9 cellular contexts compared by ENCODE assay signal in genomic region chr19:55369651-55370304, GRCh38. TPM values are rescaled to one million over a fixed set of nuclear protein-coding genes. Genes with fewer than 3 reads are reported as not detected.
DNase-seq lines count a peak whose midpoint lies in the region; ATAC-seq, FAIRE-seq and TF ChIP-seq lines count a peak whose summit lies in the region.
"Had no signal": no experiment of that assay in that cellular context is flagged by ENCODE, and none has a peak within 500 bp of the region (broad histone marks: within the 10 kb centered on the region; RNA-seq: fewer than 3 reads in every experiment).

No MANE protein-coding gene starts in this region.

- WGBS in H1 (ENCODE audit: extremely low coverage in 1 of 2, insufficient coverage in 1 of 2, insufficient read length in 1 of 2, insufficient replicate concordance in 2 of 2, low coverage in 1 of 2, low lambda C conversion rate in 2 of 2, missing lambda C conversion rate in 1 of 2), 2 experiments = 3% methylated on average over 10 of the region's 59 CpGs; no CpG with 5 or more reads in 1 of the 2 experiments

- no peak for TF ChIP-seq RAD21 in H1 (IDR thresholded peaks at IDR 0.05 in 1 of 2, conservative IDR thresholded peaks at IDR 0.05 in 1 of 2; ENCODE audit: low read depth in 2 of 2, low read length in 2 of 2)

- no peak for TF ChIP-seq CTCF in CD8-positive, alpha-beta T cell (IDR thresholded peaks at IDR 0.05)
- TF ChIP-seq CTCF in H1 (IDR thresholded peaks at IDR 0.05; ENCODE audit: control extremely low read depth in 1 of 3, insufficient read depth in 1 of 3, low read depth in 1 of 3, low read length in 3 of 3) (no peak), nephron progenitor cell (IDR thresholded peaks at IDR 0.05) (no peak)

- H3K27ac ChIP-seq in CD8-positive, alpha-beta T cell (ENCODE audit: low read depth, low read length) = no peak overlapping the region
- peak overlapping the region; percentile 47 for H3K27ac ChIP-seq in HUES48 (ENCODE audit: low read depth, low read length)
- no peak overlapping the region for H3K27ac ChIP-seq in H1 (ENCODE audit: low read depth, low read length)

- H3K4me3 Mint-ChIP-seq in CD8-positive, alpha-beta T cell = peak overlapping the region; percentile 78
- peak overlapping the region; percentile 38 for H3K4me3 Mint-ChIP-seq in T-helper 2 cell treated with Interferon-gamma antibody and Interleukin-4, amounts not matched to agents 5 μg/mL and 100 μg/mL, for 36 hours
- H3K4me3 Mint-ChIP-seq in nephron progenitor cell = peak overlapping the region; percentile 82

- no peak overlapping the region for H3K27ac Mint-ChIP-seq in CD8-positive, alpha-beta T cell
- peak overlapping the region; percentile 52 for H3K27ac Mint-ChIP-seq in T-helper 2 cell treated with Interferon-gamma antibody and Interleukin-4, amounts not matched to agents 5 μg/mL and 100 μg/mL, for 36 hours
- H3K27ac Mint-ChIP-seq in nephron progenitor cell = no peak overlapping the region

- no peak overlapping the region for H3K4ac ChIP-seq in H1 (replicated peaks; ENCODE audit: insufficient read length, low read depth, low read length)

- peak overlapping the region; percentile 58 to 81 for H3K4me2 ChIP-seq in H1 (ENCODE audit: insufficient read depth in 1 of 2, low read depth in 2 of 2, low read length in 2 of 2)

- H3K4me3 ChIP-seq in CD8-positive, alpha-beta T cell (ENCODE audit: low read depth, low read length) = no peak overlapping the region
- peak overlapping the region; percentile 65 for H3K4me3 ChIP-seq in HUES48 (ENCODE audit: low read depth, low read length)
- peak overlapping the region; percentile 24 to 71 (median 46) for H3K4me3 ChIP-seq in H1 (ENCODE audit: extremely low read depth in 1 of 4, insufficient read depth in 2 of 4, low read depth in 3 of 4, low read length in 4 of 4)

- H2AFZ ChIP-seq in H1 (ENCODE audit: low read length) = no peak overlapping the region; the same call in 1 of the 2 replicates

- H3K79me2 ChIP-seq in H1 (ENCODE audit: control insufficient read depth in 1 of 2, insufficient read depth in 2 of 2, low read length in 2 of 2) = no peaks in the 10 kb centered on the region

- no peak overlapping the region for H3K56ac ChIP-seq in H1 (replicated peaks; ENCODE audit: insufficient read length, low read depth, low read length)

- H4K8ac ChIP-seq in H1 (ENCODE audit: extremely low read depth, insufficient read depth, low read length) = peak overlapping the region; percentile 62

- CTCF ChIA-PET in CD8-positive, alpha-beta T cell (lab: Charles Lee) = interaction anchor here (1.5 kb wide), 1 partner anchor 228 kb away, joined by 6 read pairs; no protein-coding TSS in a partner anchor
- CTCF ChIA-PET in H1 (lab: Charles Lee; ENCODE audit: partially characterized antibody) = interaction anchor here (0.6 to 1.5 kb wide), 4 partner anchors 11 to 165 kb away, joined by 3 to 5 read pairs (median 4); no protein-coding TSS in a partner anchor

- H3K9me3 ChIP-seq in CD8-positive, alpha-beta T cell (ENCODE audit: low read length) = no peaks in the 10 kb centered on the region
- H3K9me3 ChIP-seq in HUES48 (ENCODE audit: control insufficient read depth, insufficient read depth, low read length) = no peaks in the 10 kb centered on the region
- H3K9me3 ChIP-seq in H1 (ENCODE audit: insufficient read depth in 2 of 2, low read depth in 1 of 2, low read length in 1 of 2) = no peaks in the 10 kb centered on the region

- peaks cover 10% of the 10 kb centered on the region for H3K4me1 Mint-ChIP-seq in CD8-positive, alpha-beta T cell (ENCODE audit: low read depth)
- no peaks in the 10 kb centered on the region for H3K4me1 Mint-ChIP-seq in T-helper 2 cell treated with Interferon-gamma antibody and Interleukin-4, amounts not matched to agents 5 μg/mL and 100 μg/mL, for 36 hours (ENCODE audit: low read depth)
- H3K4me1 Mint-ChIP-seq in nephron progenitor cell = peaks cover 33% of the 10 kb centered on the region

- peak; percentile 63 for ATAC-seq in CD8-positive, alpha-beta T cell
- ATAC-seq in HG02642 (IDR thresholded peaks at IDR 0.05; ENCODE audit: poor library complexity, unreplicated experiment) (no peak), GM18867 (IDR thresholded peaks at IDR 0.05; ENCODE audit: unreplicated experiment) (no peak)

- TF ChIP-seq EP300 in H1 (IDR thresholded peaks at IDR 0.05; ENCODE audit: borderline replicate concordance in 1 of 2, low read depth in 2 of 2, low read length in 2 of 2) = no peak

- no peaks in the 10 kb centered on the region for H3K36me3 Mint-ChIP-seq in CD8-positive, alpha-beta T cell
- H3K36me3 Mint-ChIP-seq in T-helper 2 cell treated with Interferon-gamma antibody and Interleukin-4, amounts not matched to agents 5 μg/mL and 100 μg/mL, for 36 hours (ENCODE audit: low read depth) = no peaks in the 10 kb centered on the region
- H3K36me3 Mint-ChIP-seq in nephron progenitor cell (ENCODE audit: low read depth) = no peaks in the 10 kb centered on the region

- no peak overlapping the region for H2BK120ac ChIP-seq in H1 (replicated peaks; ENCODE audit: low read depth, low read length)

- H2BK12ac ChIP-seq in H1 (ENCODE audit: low read depth, low read length) = no peak overlapping the region

- intact Hi-C loops in CD8-positive, alpha-beta T cell (cut with DNase I, micrococcal nuclease) = no loop called here

- no peaks in the 10 kb centered on the region for H3K9me3 Mint-ChIP-seq in CD8-positive, alpha-beta T cell
- no peaks in the 10 kb centered on the region for H3K9me3 Mint-ChIP-seq in T-helper 2 cell treated with Interferon-gamma antibody and Interleukin-4, amounts not matched to agents 5 μg/mL and 100 μg/mL, for 36 hours
- no peaks in the 10 kb centered on the region for H3K9me3 Mint-ChIP-seq in nephron progenitor cell

- peaks cover 37% of the 10 kb centered on the region for H3K27me3 ChIP-seq in CD8-positive, alpha-beta T cell (ENCODE audit: insufficient read depth, low read length)
- H3K27me3 ChIP-seq in HUES48 (ENCODE audit: control insufficient read depth, insufficient read depth, low read length) = peaks cover 43% of the 10 kb centered on the region
- H3K27me3 ChIP-seq in H1 (replicated peaks in 1 of 4; ENCODE audit: control insufficient read depth in 3 of 4, extremely low read depth in 1 of 4, insufficient read depth in 3 of 4, low read length in 3 of 4) = peaks cover 16 to 52% (median 43%) of the 10 kb centered on the region in 4 experiments

- POLR2A ChIA-PET in CD8-positive, alpha-beta T cell (lab: Charles Lee) = no interaction called here
- POLR2A ChIA-PET in H1 (lab: Charles Lee; ENCODE audit: partially characterized antibody) = interaction anchor here (0.8 to 7.1 kb wide), 12 partner anchors 10 to 109 kb away, joined by 3 to 58 read pairs (median 4); partner anchors contain the start of genes KMT5C, RPL28, TMEM238 and UBE2S

- H3K9ac ChIP-seq in HUES48 (ENCODE audit: low read depth, low read length) = no peak overlapping the region
- no peak overlapping the region for H3K9ac ChIP-seq in H1 (replicated peaks in 1 of 4; ENCODE audit: extremely low read depth in 1 of 4, low read depth in 3 of 4, low read length in 3 of 4)

- TF ChIP-seq POLR2A in H1 (IDR thresholded peaks at IDR 0.05; ENCODE audit: control extremely low read depth in 1 of 2, low read depth in 2 of 2, low read length in 2 of 2) (no peak), erythroblast (IDR thresholded peaks at IDR 0.05; ENCODE audit: low read length) (no peak)

- FAIRE-seq in H1 (lab: Jason Lieb, UNC) = no peak

- H3K27me3 Mint-ChIP-seq in CD8-positive, alpha-beta T cell (ENCODE audit: low read depth) = peaks cover 32% of the 10 kb centered on the region
- peaks cover 48% of the 10 kb centered on the region for H3K27me3 Mint-ChIP-seq in T-helper 2 cell treated with Interferon-gamma antibody and Interleukin-4, amounts not matched to agents 5 μg/mL and 100 μg/mL, for 36 hours (ENCODE audit: low read depth)
- peaks cover 40% of the 10 kb centered on the region for H3K27me3 Mint-ChIP-seq in nephron progenitor cell (ENCODE audit: low read depth, poor library complexity)

- peak overlapping the region; percentile 15 for H4K91ac ChIP-seq in H1 (replicated peaks; ENCODE audit: insufficient read length, low read length)

- H3K23ac ChIP-seq in H1 (ENCODE audit: insufficient read length) = no peak overlapping the region

- peak overlapping the region; percentile 78 for H3K18ac ChIP-seq in H1 (ENCODE audit: extremely low read depth, low read length)

- DNase-seq in CD8-positive, alpha-beta T cell = peak in 2 of 7 experiments; percentile 37 to 46
- DNase-seq in T-helper 2 cell treated with Interferon-gamma antibody and Interleukin-4, amounts not matched to agents 5 μg/mL and 100 μg/mL, for 36 hours (ENCODE audit: low spot score) = no peak
- DNase-seq in H1 (ENCODE audit: low read depth in 1 of 2, low spot score in 2 of 2) (peak in 1 of 2 experiments; percentile 87), nephron progenitor cell (peak; percentile 74), erythroblast (lab: John Stamatoyannopoulos, UW) (no peak)

- no peak overlapping the region for H2BK15ac ChIP-seq in H1 (ENCODE audit: low read length)

- H3K23me2 ChIP-seq in H1 (ENCODE audit: low read depth, low read length) = peaks cover 12% of the 10 kb centered on the region; the same call in 1 of the 2 replicates

- H2BK20ac ChIP-seq in H1 (ENCODE audit: low read length) = no peak overlapping the region

- H2AK5ac ChIP-seq in H1 (ENCODE audit: low read depth, low read length) = no peak overlapping the region

- H3K4me1 ChIP-seq in CD8-positive, alpha-beta T cell (ENCODE audit: insufficient read depth, low read length) = peaks cover 5% of the 10 kb centered on the region
- H3K4me1 ChIP-seq in HUES48 (ENCODE audit: control insufficient read depth, insufficient read depth, low read length) = peaks cover 25% of the 10 kb centered on the region
- H3K4me1 ChIP-seq in H1 (replicated peaks in 1 of 4; ENCODE audit: control insufficient read depth in 3 of 4, insufficient read depth in 4 of 4, low read length in 3 of 4) = peaks cover 0 to 31% (median 24%) of the 10 kb centered on the region in 4 experiments; a peak in 6 of 7 replicates

- H3K79me1 ChIP-seq in H1 (ENCODE audit: low read depth, low read length) = no peaks in the 10 kb centered on the region

- no peaks in the 10 kb centered on the region for H3K36me3 ChIP-seq in CD8-positive, alpha-beta T cell (ENCODE audit: insufficient read depth, low read length)
- H3K36me3 ChIP-seq in HUES48 (ENCODE audit: control insufficient read depth, insufficient read depth, low read length) (no peaks in the 10 kb centered on the region), H1 (ENCODE audit: control insufficient read depth in 2 of 4, insufficient read depth in 4 of 4, low read length in 3 of 4) (no peaks in the 10 kb centered on the region)

- H2BK5ac ChIP-seq in H1 (ENCODE audit: low read depth, low read length) = no peak overlapping the region

- no peaks in the 10 kb centered on the region for H4K20me1 ChIP-seq in H1 (replicated peaks in 1 of 2; ENCODE audit: control insufficient read depth in 1 of 2, insufficient read depth in 2 of 2, low read length in 2 of 2)

- no peak overlapping the region for H4K5ac ChIP-seq in H1 (ENCODE audit: insufficient read length, low read depth, low read length)

- no peak overlapping the region for H3K14ac ChIP-seq in H1 (ENCODE audit: insufficient read length)

RNA-seq across cellular contexts. Expression of gene IL11, which starts 0.5 kb away (rescaled TPM):
- 1 to 10 TPM in 1 of 2 experiments, under 1 TPM in 1; 0.28 to 1.0 TPM for total RNA-seq in CD8-positive, alpha-beta T cell
- total RNA-seq in H1 (2021; fragmentation: NEBNext Ultra II Directional; extraction: Animal tissue kit (Norgen Biotek cat#: 25700)) = 1.6 and 2.8 TPM in 2 replicates
- 1.7 and 2.7 TPM in 2 replicates for polyA plus RNA-seq in H1 (2011; rRNA removed)
- 2.3 TPM for polyA plus RNA-seq in H1 (2011; cell fraction: cytosol; rRNA removed)
- polyA plus RNA-seq in H1 (2011; cell fraction: nucleus; rRNA removed) = 6.8 TPM
- polyA plus RNA-seq in H1 (2012, experiment 1 of 2) = 1.0 to 2.3 TPM (median 1.2 TPM) in 4 replicates
- 1.2 TPM for polyA plus RNA-seq in H1 (2012, experiment 2 of 2)
- polyA plus RNA-seq in H1 (2013, experiment 1 of 2) = 1.2 TPM
- polyA plus RNA-seq in H1 (2013, experiment 2 of 2) = 1.0 TPM
- 0.27 and 0.41 TPM in 2 replicates for polyA minus RNA-seq in H1 (2011; rRNA and poly(A)+ RNA removed)
- 1.5 TPM for polyA minus RNA-seq in H1 (2011; cell fraction: cytosol; rRNA and poly(A)+ RNA removed)
- 2.2 TPM for polyA minus RNA-seq in H1 (2011; cell fraction: nucleus; rRNA and poly(A)+ RNA removed)
- total RNA-seq: lung microvascular endothelial cell had no signal

RNA-seq across cellular contexts. Expression of gene GARIN5B, which starts 6.7 kb away (rescaled TPM):
- not detected for total RNA-seq in CD8-positive, alpha-beta T cell
- not detected in 2 replicates for total RNA-seq in H1 (2021; fragmentation: NEBNext Ultra II Directional; extraction: Animal tissue kit (Norgen Biotek cat#: 25700))
- 0.03 and 0.05 TPM in 2 replicates for polyA plus RNA-seq in H1 (2011; rRNA removed)
- 0.03 TPM for polyA plus RNA-seq in H1 (2011; cell fraction: cytosol; rRNA removed)
- polyA plus RNA-seq in H1 (2011; cell fraction: nucleus; rRNA removed) = 0.63 TPM
- 0.08 TPM in 1 of 4 replicates, not detected in the others for polyA plus RNA-seq in H1 (2012, experiment 1 of 2)
- not detected for polyA plus RNA-seq in H1 (2012, experiment 2 of 2)
- 0.02 TPM for polyA plus RNA-seq in H1 (2013, experiment 1 of 2)
- polyA plus RNA-seq in H1 (2013, experiment 2 of 2) = 0.02 TPM
- not detected in 2 replicates for polyA minus RNA-seq in H1 (2011; rRNA and poly(A)+ RNA removed)
- not detected for polyA minus RNA-seq in H1 (2011; cell fraction: cytosol; rRNA and poly(A)+ RNA removed)
- 0.20 TPM for polyA minus RNA-seq in H1 (2011; cell fraction: nucleus; rRNA and poly(A)+ RNA removed)
- total RNA-seq: lung microvascular endothelial cell had no signal

RNA-seq across cellular contexts. Expression of gene TMEM190, which starts 6.8 kb away (rescaled TPM):
- not detected for total RNA-seq in CD8-positive, alpha-beta T cell
- 1.4 TPM in 1 of 2 replicates, not detected in the other for total RNA-seq in H1 (2021; fragmentation: NEBNext Ultra II Directional; extraction: Animal tissue kit (Norgen Biotek cat#: 25700))
- 1.6 and 4.5 TPM in 2 replicates for polyA plus RNA-seq in H1 (2011; rRNA removed)
- 1.7 TPM for polyA plus RNA-seq in H1 (2011; cell fraction: cytosol; rRNA removed)
- polyA plus RNA-seq in H1 (2011; cell fraction: nucleus; rRNA removed) = 2.7 TPM
- 0.54 to 3.6 TPM (median 1.4 TPM) in 4 replicates for polyA plus RNA-seq in H1 (2012, experiment 1 of 2)
- not detected for polyA plus RNA-seq in H1 (2012, experiment 2 of 2)
- polyA plus RNA-seq in H1 (2013, experiment 1 of 2) = 0.41 TPM
- polyA plus RNA-seq in H1 (2013, experiment 2 of 2) = 0.33 TPM
- not detected in 2 replicates for polyA minus RNA-seq in H1 (2011; rRNA and poly(A)+ RNA removed)
- polyA minus RNA-seq in H1 (2011; cell fraction: cytosol; rRNA and poly(A)+ RNA removed) = not detected
- polyA minus RNA-seq in H1 (2011; cell fraction: nucleus; rRNA and poly(A)+ RNA removed) = not detected
- total RNA-seq: lung microvascular endothelial cell had no signal

RNA-seq across cellular contexts. Expression of gene TMEM238, which starts 14.3 kb away (rescaled TPM):
- 10 to 100 TPM; 12.9 to 13.4 TPM for total RNA-seq in CD8-positive, alpha-beta T cell
- total RNA-seq in H1 (2021; fragmentation: NEBNext Ultra II Directional; extraction: Animal tissue kit (Norgen Biotek cat#: 25700)) = 3.8 and 3.9 TPM in 2 replicates
- 0.49 and 0.53 TPM in 2 replicates for polyA plus RNA-seq in H1 (2011; rRNA removed)
- polyA plus RNA-seq in H1 (2011; cell fraction: cytosol; rRNA removed) = 1.9 TPM
- 1.2 TPM for polyA plus RNA-seq in H1 (2011; cell fraction: nucleus; rRNA removed)
- polyA plus RNA-seq in H1 (2012, experiment 1 of 2) = 0.50 to 2.6 TPM (median 1.5 TPM) in 4 replicates
- not detected for polyA plus RNA-seq in H1 (2012, experiment 2 of 2)
- 2.1 TPM for polyA plus RNA-seq in H1 (2013, experiment 1 of 2)
- polyA plus RNA-seq in H1 (2013, experiment 2 of 2) = 1.3 TPM
- not detected in 2 replicates for polyA minus RNA-seq in H1 (2011; rRNA and poly(A)+ RNA removed)
- 2.3 TPM for polyA minus RNA-seq in H1 (2011; cell fraction: cytosol; rRNA and poly(A)+ RNA removed)
- 1.1 TPM for polyA minus RNA-seq in H1 (2011; cell fraction: nucleus; rRNA and poly(A)+ RNA removed)

RNA-seq across cellular contexts. Expression of gene COX6B2, which starts 15.3 kb away (rescaled TPM):
- under 1 TPM; 0.28 to 0.43 TPM for total RNA-seq in CD8-positive, alpha-beta T cell
- 6.4 and 6.5 TPM in 2 replicates for total RNA-seq in H1 (2021; fragmentation: NEBNext Ultra II Directional; extraction: Animal tissue kit (Norgen Biotek cat#: 25700))
- 4.9 and 12.2 TPM in 2 replicates for polyA plus RNA-seq in H1 (2011; rRNA removed)
- 8.4 TPM for polyA plus RNA-seq in H1 (2011; cell fraction: cytosol; rRNA removed)
- 45.5 TPM for polyA plus RNA-seq in H1 (2011; cell fraction: nucleus; rRNA removed)
- polyA plus RNA-seq in H1 (2012, experiment 1 of 2) = 3.7 to 7.0 TPM (median 4.7 TPM) in 4 replicates
- polyA plus RNA-seq in H1 (2012, experiment 2 of 2) = 2.4 TPM
- 4.6 TPM for polyA plus RNA-seq in H1 (2013, experiment 1 of 2)
- polyA plus RNA-seq in H1 (2013, experiment 2 of 2) = 3.5 TPM
- polyA minus RNA-seq in H1 (2011; rRNA and poly(A)+ RNA removed) = 2.6 and 7.3 TPM in 2 replicates
- 3.2 TPM for polyA minus RNA-seq in H1 (2011; cell fraction: cytosol; rRNA and poly(A)+ RNA removed)
- polyA minus RNA-seq in H1 (2011; cell fraction: nucleus; rRNA and poly(A)+ RNA removed) = 3.5 TPM
- total RNA-seq: lung microvascular endothelial cell had no signal
